In genomic region chr11:80280737-80281136, GRCh38 we compare ENCODE assay signal across 12 cellular contexts.
"Had no signal": no experiment of that assay in that cellular context is flagged by ENCODE, and none has a peak within 500 bp of the region (broad histone marks: within the 10 kb centered on the region; RNA-seq: fewer than 3 reads in every experiment).

No MANE protein-coding gene starts in this region.

- ATAC-seq: gastrocnemius medialis; stimulated activated naive CD8-positive, alpha-beta T cell treated with anti-CD3 and anti-CD28 coated beads, Interleukin-15, amount 100 ng/mL, for 72 hours had no signal

- H3K36me3 ChIP-seq: gastrocnemius medialis, sigmoid colon, spleen had no signal

- H3K27me3 ChIP-seq: gastrocnemius medialis, sigmoid colon, spleen had no signal

- H3K4me3 ChIP-seq: gastrocnemius medialis, psoas muscle, sigmoid colon, spleen had no signal

- H3K27ac ChIP-seq: gastrocnemius medialis, psoas muscle, sigmoid colon, spleen had no signal

- DNase-seq: activated CD4-positive, CD25-positive, alpha-beta regulatory T cell treated with anti-CD3 and anti-CD28 coated beads, Interleukin-2, amount 50 U/mL, for 72 hours; activated naive CD4-positive, alpha-beta T cell; dermis blood vessel endothelial cell; nephron progenitor cell; occipital lobe; sigmoid colon; spleen; stimulated activated CD4-positive, alpha-beta T cell treated with anti-CD3 and anti-CD28 coated beads, Interleukin-1b, Interleukin-23, amount 100 ng/mL, for 48 hours; stimulated activated naive CD8-positive, alpha-beta T cell treated with anti-CD3 and anti-CD28 coated beads, Interleukin-15, amount 100 ng/mL, for 72 hours; T1000 had no signal

- H3K9me3 ChIP-seq: gastrocnemius medialis, psoas muscle, sigmoid colon had no signal

- H3K4me1 ChIP-seq: gastrocnemius medialis, psoas muscle, sigmoid colon, spleen had no signal
